1 cellular context compared by ENCODE assay signal in genomic region chr10:17239671-17240460, GRCh38.
TF ChIP-seq lines count a peak whose summit lies in the region.

No MANE protein-coding gene starts in this region.

TF ChIP-seq in HEK293, 187 proteins besides CTCF, POLR2A, EP300 and RAD21 (continued from another document):
- TF ChIP-seq ZNF18 (tag by site-specific recombination; IDR thresholded peaks at IDR 0.05) (no peak), ZSCAN23 (tag by site-specific recombination; IDR thresholded peaks at IDR 0.05) (no peak), ZNF112 (tag by site-specific recombination; IDR thresholded peaks at IDR 0.05) (no peak), SCRT2 (tag by site-specific recombination; IDR thresholded peaks at IDR 0.05) (peak; percentile 82), PRDM1 (tag by site-specific recombination; IDR thresholded peaks at IDR 0.05) (no peak), ZNF121 (tag by site-specific recombination; IDR thresholded peaks at IDR 0.05) (0 out of 2 replicates have a peak, but pooled peaks have one; percentile 31), ZSCAN5A (tag by site-specific recombination; IDR thresholded peaks at IDR 0.05) (no peak), ZNF555 (tag by site-specific recombination; conservative IDR thresholded peaks at IDR 0.05) (no peak)
TF ChIP-seq in HEK293: peak in this region for 2.
